ENCODE assay signal across 8 cellular contexts in the genomic region with DNA sequence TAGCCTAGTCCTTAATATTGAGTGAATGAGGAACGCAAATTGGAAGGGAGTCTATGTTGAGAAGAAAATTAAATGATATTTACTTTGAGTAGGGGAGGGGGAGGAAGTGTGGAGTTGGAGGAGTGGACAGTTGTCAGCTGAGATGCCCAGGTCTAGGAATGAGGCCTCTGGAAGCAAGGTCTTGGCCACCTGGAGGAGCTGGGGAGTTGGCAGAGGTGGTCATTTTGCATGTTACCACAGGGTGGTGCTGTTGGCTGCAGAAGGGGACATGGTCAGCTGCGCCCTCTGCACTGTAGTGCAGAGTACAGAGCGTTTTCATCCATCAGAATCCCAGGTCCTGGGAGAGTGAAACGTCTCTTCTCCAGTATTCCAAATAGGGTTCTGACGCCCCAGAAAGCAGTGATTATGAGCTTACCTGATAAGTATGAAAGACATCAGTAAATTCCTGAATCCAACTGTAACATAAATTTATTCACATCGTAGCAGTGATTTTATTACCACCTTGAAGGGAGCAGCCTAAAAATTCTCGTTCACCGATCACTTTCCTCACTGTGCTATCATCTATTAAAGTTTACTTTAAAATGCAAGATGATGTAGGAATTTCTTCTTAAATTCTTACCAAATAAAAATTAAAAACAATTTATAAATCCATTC. TPM values are rescaled to one million over a fixed set of nuclear protein-coding genes. Genes with fewer than 3 reads are reported as not detected.
DNase-seq lines count a peak whose midpoint lies in the region; ATAC-seq and TF ChIP-seq lines count a peak whose summit lies in the region.

No MANE protein-coding gene starts in this region.

- no peaks in the 10 kb centered on the region for H3K27me3 Mint-ChIP-seq in activated CD8-positive, alpha-beta T cell treated with anti-CD3 and anti-CD28 coated beads for 36 hours
- H3K27me3 Mint-ChIP-seq in nephron progenitor cell (ENCODE audit: low read depth, poor library complexity): peaks cover 3% of the 10 kb centered on the region

- peak; percentile 95 for ATAC-seq in activated CD8-positive, alpha-beta T cell treated with anti-CD3 and anti-CD28 coated beads for 36 hours
- ATAC-seq in HG02759 (IDR thresholded peaks at IDR 0.05; ENCODE audit: unreplicated experiment): no peak
- ATAC-seq in HG03469 (IDR thresholded peaks at IDR 0.05; ENCODE audit: unreplicated experiment): no peak

- peaks cover 26% of the 10 kb centered on the region for H3K36me3 ChIP-seq in BJ (ENCODE audit: control insufficient read depth, insufficient read depth, low read length)

- intact Hi-C loops in activated CD8-positive, alpha-beta T cell treated with anti-CD3 and anti-CD28 coated beads for 36 hours (cut with micrococcal nuclease): no loop called here

- CTCF ChIA-PET in BJ (lab: Yijun Ruan, JAX): interaction anchor here (0.5 to 4.3 kb wide), 32 partner anchors 8 to 873 kb away, joined by 3 to 37 read pairs (median 4); no protein-coding TSS in a partner anchor
- CTCF ChIA-PET in activated CD8-positive, alpha-beta T cell treated with anti-CD3 and anti-CD28 coated beads for 36 hours (lab: Charles Lee): interaction anchor here (0.6 to 3.1 kb wide), 32 partner anchors 9 to 710 kb away, joined by 3 to 35 read pairs (median 4); a partner anchor contains a TSS

- DNase-seq in BJ (ENCODE audit: low read depth): no peak
- DNase-seq in GM20000 (ENCODE audit: low spot score): peak; percentile 61
- DNase-seq in NCI-H460 (ENCODE audit: extremely low read depth, low read depth): peak; percentile 81
- DNase-seq in activated CD8-positive, alpha-beta T cell treated with anti-CD3 and anti-CD28 coated beads for 36 hours: peak; percentile 59
- peak; percentile 85 for DNase-seq in fibroblast of pulmonary artery (ENCODE audit: low read depth)
- DNase-seq in nephron progenitor cell: peak; percentile 82

- no peak overlapping the region for H3K4me3 ChIP-seq in BJ (ENCODE audit: low read depth, low read length)
- no peak overlapping the region for H3K4me3 ChIP-seq in fibroblast of pulmonary artery (replicated peaks; ENCODE audit: low read depth, low read length)

- peaks cover 55% of the 10 kb centered on the region for H3K36me3 Mint-ChIP-seq in activated CD8-positive, alpha-beta T cell treated with anti-CD3 and anti-CD28 coated beads for 36 hours (ENCODE audit: low read depth)
- peaks cover 72% of the 10 kb centered on the region for H3K36me3 Mint-ChIP-seq in nephron progenitor cell (ENCODE audit: low read depth)

- H3K4me3 Mint-ChIP-seq in activated CD8-positive, alpha-beta T cell treated with anti-CD3 and anti-CD28 coated beads for 36 hours: no peak overlapping the region
- H3K4me3 Mint-ChIP-seq in nephron progenitor cell: no peak overlapping the region

- peak overlapping the region; percentile 35 for H3K27ac Mint-ChIP-seq in activated CD8-positive, alpha-beta T cell treated with anti-CD3 and anti-CD28 coated beads for 36 hours
- no peak overlapping the region for H3K27ac Mint-ChIP-seq in nephron progenitor cell

- no peaks in the 10 kb centered on the region for H3K9me3 Mint-ChIP-seq in activated CD8-positive, alpha-beta T cell treated with anti-CD3 and anti-CD28 coated beads for 36 hours
- no peaks in the 10 kb centered on the region for H3K9me3 Mint-ChIP-seq in nephron progenitor cell

- peaks cover 16% of the 10 kb centered on the region for H3K4me1 Mint-ChIP-seq in activated CD8-positive, alpha-beta T cell treated with anti-CD3 and anti-CD28 coated beads for 36 hours (ENCODE audit: low read depth)
- peaks cover 14% of the 10 kb centered on the region for H3K4me1 Mint-ChIP-seq in nephron progenitor cell

- TF ChIP-seq CTCF in BJ (IDR thresholded peaks at IDR 0.05; ENCODE audit: insufficient read depth, low read depth, low read length): peak; percentile 94
- peak; percentile 60 for TF ChIP-seq CTCF in GM20000 (IDR thresholded peaks at IDR 0.05; ENCODE audit: extremely low read depth, missing control alignments)
- TF ChIP-seq CTCF in activated CD8-positive, alpha-beta T cell treated with anti-CD3 and anti-CD28 coated beads for 36 hours (IDR thresholded peaks at IDR 0.05): peak; percentile 77
- peak; percentile 99 for TF ChIP-seq CTCF in fibroblast of pulmonary artery (IDR thresholded peaks at IDR 0.05; ENCODE audit: low read length, missing control alignments)
- peak; percentile 89 for TF ChIP-seq CTCF in nephron progenitor cell (IDR thresholded peaks at IDR 0.05)

- H3K27me3 ChIP-seq in BJ (ENCODE audit: control insufficient read depth, insufficient read depth, low read length): no peaks in the 10 kb centered on the region

- POLR2A ChIA-PET in BJ (lab: Charles Lee): no interaction called here
- POLR2A ChIA-PET in activated CD8-positive, alpha-beta T cell treated with anti-CD3 and anti-CD28 coated beads for 36 hours (lab: Charles Lee): interaction anchor here (0.7 to 1.9 kb wide), 4 partner anchors 11 to 887 kb away, joined by 3 to 4 read pairs (median 4); no protein-coding TSS in a partner anchor

RNA-seq across cellular contexts. Expression of a gene that starts 13.8 kb away (rescaled TPM):
- polyA plus RNA-seq in BJ (2011; rRNA removed): 242 and 358 TPM in 2 replicates
- polyA minus RNA-seq in BJ (2011; rRNA and poly(A)+ RNA removed): 33.3 and 34.7 TPM in 2 replicates
- total RNA-seq in NCI-H460 (2014; rRNA removed; shearing (Covaris generic)): 230 and 257 TPM in 2 replicates
- polyA plus RNA-seq in NCI-H460 (2014; cell fraction: nucleus; rRNA removed): 194 and 198 TPM in 2 replicates
- total RNA-seq in activated CD8-positive, alpha-beta T cell treated with anti-CD3 and anti-CD28 coated beads for 36 hours: 100 to 1,000 TPM; 539 to 552 TPM

RNA-seq across cellular contexts. Expression of a gene that starts 34.7 kb away (rescaled TPM):
- not detected in 2 replicates for polyA plus RNA-seq in BJ (2011; rRNA removed)
- not detected in 2 replicates for polyA minus RNA-seq in BJ (2011; rRNA and poly(A)+ RNA removed)
- total RNA-seq in NCI-H460 (2014; rRNA removed; shearing (Covaris generic)): 0.07 TPM in 1 of 2 replicates, not detected in the other
- polyA plus RNA-seq in NCI-H460 (2014; cell fraction: nucleus; rRNA removed): 0.42 TPM in 1 of 2 replicates, not detected in the other
- 100 to 1,000 TPM; 214 to 219 TPM for total RNA-seq in activated CD8-positive, alpha-beta T cell treated with anti-CD3 and anti-CD28 coated beads for 36 hours

RNA-seq across cellular contexts. Expression of a gene that starts 50.8 kb away (rescaled TPM):
- 20.5 and 30.3 TPM in 2 replicates for polyA plus RNA-seq in BJ (2011; rRNA removed)
- polyA minus RNA-seq in BJ (2011; rRNA and poly(A)+ RNA removed): 9.4 and 10.0 TPM in 2 replicates
- total RNA-seq in NCI-H460 (2014; rRNA removed; shearing (Covaris generic)): 97.4 and 105 TPM in 2 replicates
- polyA plus RNA-seq in NCI-H460 (2014; cell fraction: nucleus; rRNA removed): 37.5 and 37.9 TPM in 2 replicates
- total RNA-seq in activated CD8-positive, alpha-beta T cell treated with anti-CD3 and anti-CD28 coated beads for 36 hours: 1 to 10 TPM; 1.6 to 2.2 TPM

Comparison
In these comparisons a context has a peak if more than half of its experiments do, and no peak if none do; other contexts are left out.
1. RNA of a gene that starts 34.7 kb away (total RNA-seq): 214 to 219 TPM in activated CD8-positive, alpha-beta T cell treated with anti-CD3 and anti-CD28 coated beads for 36 hours; 0.07 TPM in NCI-H460; every median in the first group is over 100 times any median in the second.
2. RNA of a gene that starts 50.8 kb away (total RNA-seq): 97.4 to 105 TPM in NCI-H460; 1.6 to 2.2 TPM in activated CD8-positive, alpha-beta T cell treated with anti-CD3 and anti-CD28 coated beads for 36 hours; every median in the first group is over 10 times any median in the second.
3. Peak in every context shown above with its lines, with median percentiles within 50 percentile points of each other: CTCF ChIP-seq.